9 cellular contexts compared by ENCODE assay signal in the genomic region with DNA sequence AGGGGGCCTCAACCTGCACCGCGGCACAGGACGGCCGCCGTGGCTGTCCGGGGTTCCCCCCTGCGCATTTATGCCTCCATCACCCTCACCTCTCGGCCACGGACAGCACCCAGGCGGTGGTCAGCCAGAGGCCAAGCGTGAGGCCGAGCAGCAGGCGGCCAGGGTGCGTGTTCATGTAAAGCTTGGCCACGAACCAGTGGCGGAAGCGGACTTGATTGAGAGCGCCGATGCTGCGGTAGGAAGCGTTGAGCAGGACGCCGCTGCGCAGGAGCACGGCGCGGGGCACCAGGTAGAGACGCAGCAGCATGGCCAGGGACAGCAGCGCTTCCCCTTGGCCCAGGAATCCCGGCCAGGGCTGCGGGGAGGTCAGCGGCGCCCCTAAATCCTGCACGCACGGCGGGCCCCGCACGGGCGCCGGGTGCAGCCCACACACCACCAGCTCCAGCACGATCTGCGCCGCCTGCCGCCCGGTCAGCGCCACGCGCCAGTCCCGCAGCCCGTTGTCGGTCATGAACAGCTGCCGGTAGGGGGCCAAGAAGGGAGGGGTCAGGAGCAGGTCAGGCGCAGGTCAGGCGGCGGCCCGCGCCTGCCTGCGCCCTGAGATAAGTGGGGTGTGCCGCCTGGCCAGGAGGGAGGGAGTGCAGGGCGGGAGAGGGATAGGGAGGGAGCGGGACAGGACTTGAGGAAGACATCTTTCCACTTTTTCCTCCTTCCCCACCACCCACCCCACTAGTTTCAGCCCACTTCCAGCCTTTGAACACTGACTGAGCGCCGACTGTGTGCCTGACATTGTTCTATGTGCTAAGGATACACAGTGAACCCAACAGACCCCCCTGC. TPM values are rescaled to one million over a fixed set of nuclear protein-coding genes. Genes with fewer than 3 reads are reported as not detected.
DNase-seq lines count a peak whose midpoint lies in the region; ATAC-seq and TF ChIP-seq lines count a peak whose summit lies in the region.
"Had no signal": no experiment of that assay in that cellular context is flagged by ENCODE, and none has a peak within 500 bp of the region (broad histone marks: within the 10 kb centered on the region; RNA-seq: fewer than 3 reads in every experiment).

No MANE protein-coding gene starts in this region.

- TF ChIP-seq POLR2A in ovary (IDR thresholded peaks at IDR 0.05) = no peak

- intact Hi-C loops in left ventricle myocardium inferior (cut with micrococcal nuclease) (no loop called here), ovary (cut with DNase I) (no loop called here)

- peak; percentile 70 for TF ChIP-seq CTCF in left ventricle myocardium inferior (IDR thresholded peaks at IDR 0.05; ENCODE audit: borderline replicate concordance)
- peak in 2 of 3 donors; percentile 26 to 36 for TF ChIP-seq CTCF in ovary (IDR thresholded peaks at IDR 0.05)

- H3K27me3 ChIP-seq in left ventricle myocardium inferior (ENCODE audit: low read depth) (peaks cover 47% of the 10 kb centered on the region), ovary (no peaks in the 10 kb centered on the region)

- peak overlapping the region; percentile 60 for H3K4me3 ChIP-seq in left ventricle myocardium inferior
- H3K4me3 ChIP-seq in ovary = peak overlapping the region; percentile 16

- H3K27ac ChIP-seq in left ventricle myocardium inferior (replicated peaks) (no peak overlapping the region), ovary (no peak overlapping the region)

- 3 to 11% (median 5%) methylated on average over 59 to 63 of the region's 63 CpGs for WGBS in ovary, 3 donors

- no peak for ATAC-seq in HG03520 (IDR thresholded peaks at IDR 0.05; ENCODE audit: unreplicated experiment)

- H3K4me1 ChIP-seq in left ventricle myocardium inferior = peaks cover 21% of the 10 kb centered on the region
- peaks cover 8% of the 10 kb centered on the region for H3K4me1 ChIP-seq in ovary (ENCODE audit: insufficient read depth)

- DNase-seq in CD1c-positive myeloid dendritic cell (ENCODE audit: extremely low spot score) = peak; percentile 32
- peak; percentile 72 for DNase-seq in amniotic epithelial cell (ENCODE audit: low read depth)
- peak; percentile 68 for DNase-seq in left ventricle myocardium inferior
- DNase-seq in ovary = peak; percentile 38 to 74 (median 53)
- DNase-seq in DMS79 (lab: John Stamatoyannopoulos, UW) = no peak
- no peak for DNase-seq in SKM-1 (lab: John Stamatoyannopoulos, UW; ENCODE audit: unreplicated experiment)
- no peak for DNase-seq in activated CD4-positive, alpha-beta T cell treated with anti-CD3 and anti-CD28 coated beads, Interleukin-2, amount 50 U/mL, for 1 hour

- H3K36me3 ChIP-seq in left ventricle myocardium inferior = no peaks in the 10 kb centered on the region
- H3K36me3 ChIP-seq in ovary = no peaks in the 10 kb centered on the region

- TF ChIP-seq EP300 in ovary (IDR thresholded peaks at IDR 0.05) = no peak

- no peaks in the 10 kb centered on the region for H3K9me3 ChIP-seq in left ventricle myocardium inferior (replicated peaks)
- H3K9me3 ChIP-seq in ovary = no peaks in the 10 kb centered on the region

RNA-seq across cellular contexts. Expression of a gene that starts 6.5 kb away (rescaled TPM):
- 0.38 TPM for total RNA-seq in left ventricle myocardium inferior
- total RNA-seq in ovary = 1 to 10 TPM in 5 of 7 donors, under 1 TPM in 2; 0.61 to 9.1 (median 2.6) TPM
- polyA plus RNA-seq in ovary = under 1 TPM; 0.28 to 0.71 TPM

RNA-seq across cellular contexts. Expression of a gene that starts 19.6 kb away (rescaled TPM):
- 18.9 TPM for total RNA-seq in left ventricle myocardium inferior
- total RNA-seq in ovary = 10 to 100 TPM; 13.9 to 34.8 (median 24.2) TPM
- polyA plus RNA-seq in ovary = 10 to 100 TPM; 15.7 to 15.9 TPM

RNA-seq across cellular contexts. Expression of a gene that starts 27.9 kb away (rescaled TPM):
- total RNA-seq in left ventricle myocardium inferior = 1.3 TPM
- total RNA-seq in ovary = 1 to 10 TPM in 2 of 7 donors, under 1 TPM in 5; 0.25 to 1.9 (median 0.79) TPM
- 1 to 10 TPM in 1 of 2 donors, under 1 TPM in 1; 0.27 to 1.9 TPM for polyA plus RNA-seq in ovary

RNA-seq across cellular contexts. Expression of a gene that starts 52.8 kb away (rescaled TPM):
- total RNA-seq in left ventricle myocardium inferior = 14.7 TPM
- 10 to 100 TPM in 5 of 7 donors, 1 to 10 TPM in 2; 8.2 to 14.6 (median 11.9) TPM for total RNA-seq in ovary
- 1 to 10 TPM; 3.2 to 7.3 TPM for polyA plus RNA-seq in ovary

RNA-seq across cellular contexts. Expression of a gene that starts 58.4 kb away (rescaled TPM):
- total RNA-seq in left ventricle myocardium inferior = not detected
- total RNA-seq in ovary = not detected
- polyA plus RNA-seq in ovary = not detected
- total RNA-seq: activated CD8-positive, alpha-beta memory T cell treated with anti-CD3 and anti-CD28 coated beads for 36 hours had no signal

Comparison
In these comparisons a context has a peak if more than half of its experiments do, and no peak if none do; other contexts are left out.
1. DNase-seq: peak in CD1c-positive myeloid dendritic cell (single experiment), amniotic epithelial cell (single experiment), left ventricle myocardium inferior (single experiment) and ovary (5 of 5); none in DMS79 (single experiment), SKM-1 (single experiment) and activated CD4-positive, alpha-beta T cell treated with anti-CD3 and anti-CD28 coated beads, Interleukin-2, amount 50 U/mL, for 1 hour (single experiment).